In genomic region chr11:83725718-83726117, GRCh38 we compare ENCODE assay signal across 12 cellular contexts.
DNase-seq lines count a peak whose midpoint lies in the region; ATAC-seq and TF ChIP-seq lines count a peak whose summit lies in the region.
"Had no signal": no experiment of that assay in that cellular context is flagged by ENCODE, and none has a peak within 500 bp of the region (broad histone marks: within the 10 kb centered on the region; RNA-seq: fewer than 3 reads in every experiment).

No MANE protein-coding gene starts in this region.

- ATAC-seq in GM18868 (IDR thresholded peaks at IDR 0.05; ENCODE audit: unreplicated experiment) (peak; percentile 46), HG03442 (IDR thresholded peaks at IDR 0.05; ENCODE audit: unreplicated experiment) (peak; percentile 59), GM19463 (IDR thresholded peaks at IDR 0.05; ENCODE audit: unreplicated experiment) (no peak), left ventricle myocardium superior (no peak)

- 40% methylated on average over 4 of the region's 4 CpGs for WGBS in esophagus muscularis mucosa

- H3K9me3 ChIP-seq in esophagus muscularis mucosa: no peaks in the 10 kb centered on the region
- no peaks in the 10 kb centered on the region for H3K9me3 ChIP-seq in CD4-positive, alpha-beta memory T cell (ENCODE audit: control insufficient read depth in 1 of 2, low read length in 2 of 2)
- H3K9me3 ChIP-seq: MG63 had no signal

- H3K4me1 ChIP-seq in esophagus muscularis mucosa: peaks cover 10 to 23% (median 21%) of the 10 kb centered on the region in 4 donors
- H3K4me1 ChIP-seq in CD4-positive, alpha-beta memory T cell (ENCODE audit: insufficient read depth, low read length): no peaks in the 10 kb centered on the region

- no peak for TF ChIP-seq EP300 in esophagus muscularis mucosa (IDR thresholded peaks at IDR 0.05)

- H3K27ac ChIP-seq in esophagus muscularis mucosa (replicated peaks in 1 of 4): peak overlapping the region in 1 of 4 donors; percentile 17
- H3K27ac ChIP-seq in CD4-positive, alpha-beta memory T cell (ENCODE audit: low read depth, low read length): no peak overlapping the region

- no peak overlapping the region for H3K27ac Mint-ChIP-seq in osteocyte (ENCODE audit: unreplicated experiment)
- H3K27ac Mint-ChIP-seq in CD4-positive, alpha-beta memory T cell: no peak overlapping the region

- H3K27me3 Mint-ChIP-seq in osteocyte (ENCODE audit: unreplicated experiment): peaks cover 30% of the 10 kb centered on the region
- peaks cover 2 to 4% of the 10 kb centered on the region in 2 donors for H3K27me3 Mint-ChIP-seq in CD4-positive, alpha-beta memory T cell

- DNase-seq in esophagus muscularis mucosa (ENCODE audit: extremely low spot score) (no peak), superior temporal gyrus (ENCODE audit: extremely low spot score) (peak; percentile 40), osteocyte (ENCODE audit: extremely low spot score, unreplicated experiment) (no peak), left ventricle myocardium superior (no peak)
- no peak for DNase-seq in CD4-positive, alpha-beta memory T cell
- DNase-seq: activated T-cell treated with anti-CD3 and anti-CD28 coated beads, Interleukin-2, amount 50 U/mL, for 1 hour; MG63; NCI-H524; SHP77 had no signal

- H3K4me1 Mint-ChIP-seq in osteocyte (ENCODE audit: unreplicated experiment): no peaks in the 10 kb centered on the region
- H3K4me1 Mint-ChIP-seq in CD4-positive, alpha-beta memory T cell: peaks cover 6 to 9% (median 7%) of the 10 kb centered on the region in 4 donors

- no peaks in the 10 kb centered on the region for H3K36me3 Mint-ChIP-seq in osteocyte (ENCODE audit: unreplicated experiment)
- no peaks in the 10 kb centered on the region for H3K36me3 Mint-ChIP-seq in CD4-positive, alpha-beta memory T cell

- CTCF ChIA-PET in CD4-positive, alpha-beta memory T cell (lab: Charles Lee; ENCODE audit: partially characterized antibody): interaction anchor here (1.2 kb wide), 1 partner anchor 859 kb away, joined by 3 read pairs; no protein-coding TSS in a partner anchor

- no peak for TF ChIP-seq POLR2A in esophagus muscularis mucosa (IDR thresholded peaks at IDR 0.05; ENCODE audit: low read depth)

- H3K4me3 ChIP-seq in esophagus muscularis mucosa: peak overlapping the region in 3 of 4 donors; percentile 39 to 45 (median 41)
- no peak overlapping the region for H3K4me3 ChIP-seq in CD4-positive, alpha-beta memory T cell (ENCODE audit: low read length in 2 of 2)
- H3K4me3 ChIP-seq: MG63 had no signal

- TF ChIP-seq CTCF in esophagus muscularis mucosa (IDR thresholded peaks at IDR 0.05) (no peak), osteocyte (IDR thresholded peaks at IDR 0.05) (no peak)

- POLR2A ChIA-PET in CD4-positive, alpha-beta memory T cell (lab: Charles Lee; ENCODE audit: partially characterized antibody): no interaction called here

- no peak overlapping the region for H3K4me3 Mint-ChIP-seq in osteocyte (ENCODE audit: unreplicated experiment)
- H3K4me3 Mint-ChIP-seq in CD4-positive, alpha-beta memory T cell: no peak overlapping the region

- H3K9me3 Mint-ChIP-seq in osteocyte (ENCODE audit: unreplicated experiment): no peaks in the 10 kb centered on the region
- no peaks in the 10 kb centered on the region for H3K9me3 Mint-ChIP-seq in CD4-positive, alpha-beta memory T cell

- no peaks in the 10 kb centered on the region for H3K36me3 ChIP-seq in esophagus muscularis mucosa
- H3K36me3 ChIP-seq in CD4-positive, alpha-beta memory T cell (ENCODE audit: insufficient read depth, low read length): no peaks in the 10 kb centered on the region
- H3K36me3 ChIP-seq: MG63 had no signal

- intact Hi-C loops in esophagus muscularis mucosa (cut with DNase I): no loop called here
- intact Hi-C loops in CD4-positive, alpha-beta memory T cell (cut with micrococcal nuclease): no loop called here
- intact Hi-C loops in left ventricle myocardium superior (cut with micrococcal nuclease): no loop called here

- no peaks in the 10 kb centered on the region for H3K27me3 ChIP-seq in esophagus muscularis mucosa
- no peaks in the 10 kb centered on the region for H3K27me3 ChIP-seq in CD4-positive, alpha-beta memory T cell (ENCODE audit: insufficient read depth, low read length)

Comparison
In these comparisons a context has a peak if more than half of its experiments do, and no peak if none do; other contexts are left out.
1. ATAC-seq: peak in GM18868 (single experiment) and HG03442 (single experiment); none in GM19463 (single experiment) and left ventricle myocardium superior (single experiment).
2. H3K4me3 ChIP-seq: peak in esophagus muscularis mucosa (3 of 4); none in CD4-positive, alpha-beta memory T cell (0 of 2).